ENCODE assay signal across 8 cellular contexts in the genomic region with DNA sequence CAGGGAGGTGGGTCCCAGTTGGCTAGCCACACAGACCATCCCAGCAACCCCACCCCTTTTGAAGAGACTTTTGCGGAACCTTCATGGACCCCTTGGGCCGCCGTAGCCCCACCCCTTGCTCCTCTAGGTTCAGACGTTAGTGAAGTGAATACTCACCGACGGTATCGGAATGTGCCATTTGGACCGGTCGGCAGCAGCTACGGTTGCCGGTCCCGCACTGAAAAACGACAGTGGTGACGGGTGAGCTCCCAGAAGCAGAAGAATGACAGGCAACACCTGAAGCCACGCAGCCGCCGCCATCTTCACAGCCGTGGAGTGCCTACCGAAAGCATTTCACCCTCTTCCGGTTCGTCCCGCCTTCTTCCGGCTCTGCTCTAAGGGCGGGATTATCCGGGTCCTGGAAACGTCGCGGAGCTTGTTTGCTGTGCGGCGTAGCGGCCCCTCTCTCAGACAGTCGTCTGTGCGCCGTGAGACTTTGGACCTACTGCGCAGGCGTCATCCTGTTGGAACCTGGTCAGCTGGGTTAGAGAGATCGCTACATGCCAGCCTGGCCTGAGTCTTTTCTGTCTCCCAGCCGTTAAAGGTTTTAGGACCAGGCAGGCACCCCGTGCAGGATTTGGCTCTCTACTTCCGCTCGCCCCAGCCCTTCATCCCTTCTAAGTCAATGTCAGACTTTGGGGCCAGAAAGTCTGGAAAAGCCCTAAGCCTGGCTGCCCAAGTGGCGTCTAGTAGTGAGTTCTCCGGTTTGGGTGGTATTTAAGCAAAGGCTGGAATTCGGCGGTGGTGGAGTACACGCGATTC. TPM values are rescaled to one million over a fixed set of nuclear protein-coding genes. Genes with fewer than 3 reads are reported as not detected.
DNase-seq lines count a peak whose midpoint lies in the region; ATAC-seq, FAIRE-seq and TF ChIP-seq lines count a peak whose summit lies in the region.

A gene with protein sequence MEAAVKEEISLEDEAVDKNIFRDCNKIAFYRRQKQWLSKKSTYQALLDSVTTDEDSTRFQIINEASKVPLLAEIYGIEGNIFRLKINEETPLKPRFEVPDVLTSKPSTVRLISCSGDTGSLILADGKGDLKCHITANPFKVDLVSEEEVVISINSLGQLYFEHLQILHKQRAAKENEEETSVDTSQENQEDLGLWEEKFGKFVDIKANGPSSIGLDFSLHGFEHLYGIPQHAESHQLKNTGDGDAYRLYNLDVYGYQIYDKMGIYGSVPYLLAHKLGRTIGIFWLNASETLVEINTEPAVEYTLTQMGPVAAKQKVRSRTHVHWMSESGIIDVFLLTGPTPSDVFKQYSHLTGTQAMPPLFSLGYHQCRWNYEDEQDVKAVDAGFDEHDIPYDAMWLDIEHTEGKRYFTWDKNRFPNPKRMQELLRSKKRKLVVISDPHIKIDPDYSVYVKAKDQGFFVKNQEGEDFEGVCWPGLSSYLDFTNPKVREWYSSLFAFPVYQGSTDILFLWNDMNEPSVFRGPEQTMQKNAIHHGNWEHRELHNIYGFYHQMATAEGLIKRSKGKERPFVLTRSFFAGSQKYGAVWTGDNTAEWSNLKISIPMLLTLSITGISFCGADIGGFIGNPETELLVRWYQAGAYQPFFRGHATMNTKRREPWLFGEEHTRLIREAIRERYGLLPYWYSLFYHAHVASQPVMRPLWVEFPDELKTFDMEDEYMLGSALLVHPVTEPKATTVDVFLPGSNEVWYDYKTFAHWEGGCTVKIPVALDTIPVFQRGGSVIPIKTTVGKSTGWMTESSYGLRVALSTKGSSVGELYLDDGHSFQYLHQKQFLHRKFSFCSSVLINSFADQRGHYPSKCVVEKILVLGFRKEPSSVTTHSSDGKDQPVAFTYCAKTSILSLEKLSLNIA (N-terminal part only) (plus strand): TSS at position 103 of the 801 bp plus-strand sequence. CDS start 1,281 bp downstream, outside the sequence.
A gene with protein sequence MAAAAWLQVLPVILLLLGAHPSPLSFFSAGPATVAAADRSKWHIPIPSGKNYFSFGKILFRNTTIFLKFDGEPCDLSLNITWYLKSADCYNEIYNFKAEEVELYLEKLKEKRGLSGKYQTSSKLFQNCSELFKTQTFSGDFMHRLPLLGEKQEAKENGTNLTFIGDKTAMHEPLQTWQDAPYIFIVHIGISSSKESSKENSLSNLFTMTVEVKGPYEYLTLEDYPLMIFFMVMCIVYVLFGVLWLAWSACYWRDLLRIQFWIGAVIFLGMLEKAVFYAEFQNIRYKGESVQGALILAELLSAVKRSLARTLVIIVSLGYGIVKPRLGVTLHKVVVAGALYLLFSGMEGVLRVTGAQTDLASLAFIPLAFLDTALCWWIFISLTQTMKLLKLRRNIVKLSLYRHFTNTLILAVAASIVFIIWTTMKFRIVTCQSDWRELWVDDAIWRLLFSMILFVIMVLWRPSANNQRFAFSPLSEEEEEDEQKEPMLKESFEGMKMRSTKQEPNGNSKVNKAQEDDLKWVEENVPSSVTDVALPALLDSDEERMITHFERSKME (minus strand): TSS at position 335 of the 801 bp plus-strand sequence. CDS start 35 bp downstream, at position 300.

- H3K9me3 ChIP-seq in right atrium auricular region (no peaks in the 10 kb centered on the region), psoas muscle (no peaks in the 10 kb centered on the region)

- intact Hi-C loops in T-helper 2 cell treated with Interferon-gamma antibody and Interleukin-4, amounts not matched to agents 100 ng/mL and 5 ng/mL, for 36 hours (cut with micrococcal nuclease) = loop anchor here (1.0 to 10.0 kb wide), 7 partner anchors 65 to 938 kb away; a partner anchor contains a TSS
- intact Hi-C loops in psoas muscle (cut with DNase I) = loop anchor here (1.0 to 10.0 kb wide), 4 partner anchors 112 to 212 kb away; no protein-coding TSS in a partner anchor

- FAIRE-seq in urothelium cell line (lab: Jason Lieb, UNC) = no peak

- peak; percentile 77 for DNase-seq in NCI-H187 treated with DMSO at 0.1 percent for 48 hours (lab: John Stamatoyannopoulos, UW)
- DNase-seq in anterior cingulate cortex (lab: John Stamatoyannopoulos, UW) = peak; percentile 77 to 99 (median 98)
- DNase-seq in right atrium auricular region (ENCODE audit: low spot score) = peak; percentile 97
- DNase-seq in psoas muscle = peak; percentile 97 to 98
- peak; percentile 97 for DNase-seq in urothelium cell line (ENCODE audit: low spot score)

- H3K36me3 ChIP-seq in right atrium auricular region (no peaks in the 10 kb centered on the region), psoas muscle (ENCODE audit: insufficient read depth in 1 of 2, low read depth in 1 of 2) (peaks cover 0 to 40% of the 10 kb centered on the region in 2 donors)

- WGBS in psoas muscle, 3 donors = 0% methylated on average over 47 of the region's 47 CpGs

- H3K4me3 ChIP-seq in right atrium auricular region (peak within 1 kb of the TSS; percentile 80 to 88), psoas muscle (peak within 1 kb of the TSS; percentile 73)

- no peaks in the 10 kb centered on the region for H3K27me3 ChIP-seq in right atrium auricular region
- H3K27me3 ChIP-seq in psoas muscle (ENCODE audit: insufficient read depth in 3 of 3, low read length in 2 of 3) = no peaks in the 10 kb centered on the region

- peak within 1 kb of the TSS; percentile 99 for H3K27ac ChIP-seq in right atrium auricular region
- H3K27ac ChIP-seq in psoas muscle = peak within 1 kb of the TSS; percentile 97

- peak; percentile 52 for ATAC-seq in GM18499 (IDR thresholded peaks at IDR 0.05; ENCODE audit: insufficient read depth, unreplicated experiment)
- peak; percentile 91 for ATAC-seq in HG02943 (IDR thresholded peaks at IDR 0.05; ENCODE audit: low read depth, unreplicated experiment)
- ATAC-seq in psoas muscle = peak; percentile 93 to 97 (median 94)

- H3K4me1 ChIP-seq in right atrium auricular region (peaks cover 0 to 45% of the 10 kb centered on the region in 2 donors), psoas muscle (peaks cover 40% of the 10 kb centered on the region)

- no peak for TF ChIP-seq CTCF in right atrium auricular region (IDR thresholded peaks at IDR 0.05)
- TF ChIP-seq CTCF in psoas muscle (IDR thresholded peaks at IDR 0.05) = no peak

RNA-seq across cellular contexts. Expression of the first gene that starts in this region (rescaled TPM):
- 30.4 and 36.6 TPM in 2 replicates for total RNA-seq in T-helper 2 cell treated with Interferon-gamma antibody and Interleukin-4, amounts not matched to agents 100 ng/mL and 5 ng/mL, for 36 hours
- total RNA-seq in right atrium auricular region = 10 to 100 TPM in 1 of 2 donors, 1 to 10 TPM in 1; 6.6 to 12.7 TPM
- 10 to 100 TPM; 20.3 to 37.7 (median 24.2) TPM for total RNA-seq in psoas muscle
- polyA plus RNA-seq in psoas muscle = 10 to 100 TPM in 1 of 3 donors, 1 to 10 TPM in 2; 4.9 to 11.4 (median 9.9) TPM

RNA-seq across cellular contexts. Expression of the second gene that starts in this region (rescaled TPM):
- total RNA-seq in T-helper 2 cell treated with Interferon-gamma antibody and Interleukin-4, amounts not matched to agents 100 ng/mL and 5 ng/mL, for 36 hours = 38.2 and 42.1 TPM in 2 replicates
- 10 to 100 TPM; 17.0 to 25.4 TPM for total RNA-seq in right atrium auricular region
- 10 to 100 TPM; 17.6 to 30.4 (median 26.2) TPM for total RNA-seq in psoas muscle
- polyA plus RNA-seq in psoas muscle = 10 to 100 TPM; 16.4 to 30.9 (median 22.0) TPM

Comparison
In these comparisons a context has a peak if more than half of its experiments do, and no peak if none do; other contexts are left out.
1. Peak in every context shown above with its lines: DNase-seq, ATAC-seq, H3K4me3 ChIP-seq and H3K27ac ChIP-seq.